Comparison of ENCODE assay signal across 32 cellular contexts in genomic region chr3:140246578-140246977, GRCh38.
"Had no signal": no experiment of that assay in that cellular context is flagged by ENCODE, and none has a peak within 500 bp of the region (broad histone marks: within the 10 kb centered on the region; RNA-seq: fewer than 3 reads in every experiment).

No MANE protein-coding gene starts in this region.

- H3K4me3 Mint-ChIP-seq: activated CD4-positive, alpha-beta memory T cell treated with anti-CD3 and anti-CD28 coated beads, Interleukin-2, amount 10 ng/mL, durations not matched to agents 7 days and 5 days; activated CD4-positive, alpha-beta T cell treated with anti-CD3 and anti-CD28 coated beads, Interleukin-2, amount 10 ng/mL, durations not matched to agents 7 days and 5 days; activated naive CD8-positive, alpha-beta T cell; activated T-cell treated with anti-CD3 and anti-CD28 coated beads, Interleukin-2, amount 50 U/mL, for 4 hours; activated T-helper 17 cell treated with anti-CD3 and anti-CD28 coated beads, Interleukin-2, amount 50 U/mL, for 72 hours; dendritic cell treated with granulocyte-macrophage colony-stimulating factor and Interleukin-4, amounts not matched to agents 40 ng/mL and 50 ng/mL, for 4 days; T-helper 17 cell; T-helper 2 cell treated with Interferon-gamma antibody and Interleukin-4, amounts not matched to agents 5 μg/mL and 100 μg/mL, for 36 hours had no signal

- DNase-seq: activated CD4-positive, alpha-beta memory T cell treated with anti-CD3 and anti-CD28 coated beads, Interleukin-2, amount 10 ng/mL, durations not matched to agents 7 days and 5 days; activated CD4-positive, alpha-beta T cell treated with anti-CD3 and anti-CD28 coated beads for 4 hours; activated CD4-positive, alpha-beta T cell treated with anti-CD3 and anti-CD28 coated beads, Interleukin-2, amount 10 ng/mL, durations not matched to agents 7 days and 5 days; activated CD4-positive, alpha-beta T cell treated with anti-CD3 and anti-CD28 coated beads, Interleukin-2, amount 50 U/mL, for 4 hours; activated CD4-positive, CD25-positive, alpha-beta regulatory T cell; activated CD4-positive, CD25-positive, alpha-beta regulatory T cell treated with anti-CD3 and anti-CD28 coated beads, Interleukin-2, amount 50 U/mL, for 72 hours; activated effector memory CD4-positive, alpha-beta T cell treated with Interleukin-2 at 50 U/mL for 16 hours; activated gamma-delta T cell treated with Interleukin-2 at 50 U/mL for 16 hours; activated naive CD4-positive, alpha-beta T cell treated with anti-CD3 and anti-CD28 coated beads, Interleukin-2, amount 50 U/mL, for 16 hours; activated naive CD4-positive, alpha-beta T cell treated with Interleukin-2 at 50 U/mL for 16 hours; activated T-cell treated with anti-CD3 and anti-CD28 coated beads, Interleukin-2, amount 50 U/mL, for 4 hours; amniotic stem cell; anterior cingulate cortex; body of pancreas; central memory CD4-positive, alpha-beta T cell; cerebellar nuclear complex; dorsolateral prefrontal cortex; effector memory CD4-positive, alpha-beta T cell; erythroblast; foreskin melanocyte; heart right ventricle; T-helper 1 cell; T-helper 17 cell; T1000; WERI-Rb-1 had no signal

- H3K36me3 Mint-ChIP-seq: activated naive CD8-positive, alpha-beta T cell had no signal

- H3K27ac ChIP-seq: body of pancreas, coronary artery, dorsolateral prefrontal cortex, esophagus muscularis mucosa, gastroesophageal sphincter, heart right ventricle, WERI-Rb-1 had no signal

- H3K4me3 ChIP-seq: body of pancreas, coronary artery, dorsolateral prefrontal cortex, esophagus muscularis mucosa, gastroesophageal sphincter, heart right ventricle had no signal

- H3K36me3 ChIP-seq: esophagus muscularis mucosa, gastroesophageal sphincter, heart right ventricle, WERI-Rb-1 had no signal

- H3K27ac Mint-ChIP-seq: activated CD4-positive, alpha-beta memory T cell treated with anti-CD3 and anti-CD28 coated beads, Interleukin-2, amount 10 ng/mL, durations not matched to agents 7 days and 5 days; activated CD4-positive, alpha-beta T cell treated with anti-CD3 and anti-CD28 coated beads, Interleukin-2, amount 10 ng/mL, durations not matched to agents 7 days and 5 days; activated naive CD8-positive, alpha-beta T cell; activated T-helper 17 cell treated with anti-CD3 and anti-CD28 coated beads, Interleukin-2, amount 50 U/mL, for 72 hours; dendritic cell treated with granulocyte-macrophage colony-stimulating factor and Interleukin-4, amounts not matched to agents 40 ng/mL and 50 ng/mL, for 4 days; T-helper 17 cell; T-helper 2 cell treated with Interferon-gamma antibody and Interleukin-4, amounts not matched to agents 5 μg/mL and 100 μg/mL, for 36 hours had no signal

- H3K9me3 Mint-ChIP-seq: activated CD4-positive, alpha-beta memory T cell treated with anti-CD3 and anti-CD28 coated beads, Interleukin-2, amount 10 ng/mL, durations not matched to agents 7 days and 5 days; activated CD4-positive, alpha-beta T cell treated with anti-CD3 and anti-CD28 coated beads, Interleukin-2, amount 10 ng/mL, durations not matched to agents 7 days and 5 days; activated T-cell treated with anti-CD3 and anti-CD28 coated beads, Interleukin-2, amount 50 U/mL, for 4 hours; activated T-helper 17 cell treated with anti-CD3 and anti-CD28 coated beads, Interleukin-2, amount 50 U/mL, for 72 hours; dendritic cell treated with granulocyte-macrophage colony-stimulating factor and Interleukin-4, amounts not matched to agents 40 ng/mL and 50 ng/mL, for 4 days; T-helper 2 cell treated with Interferon-gamma antibody and Interleukin-4, amounts not matched to agents 5 μg/mL and 100 μg/mL, for 36 hours had no signal

- H3K4me1 Mint-ChIP-seq: activated CD4-positive, alpha-beta memory T cell treated with anti-CD3 and anti-CD28 coated beads, Interleukin-2, amount 10 ng/mL, durations not matched to agents 7 days and 5 days; activated CD4-positive, alpha-beta T cell treated with anti-CD3 and anti-CD28 coated beads, Interleukin-2, amount 10 ng/mL, durations not matched to agents 7 days and 5 days; activated T-helper 17 cell treated with anti-CD3 and anti-CD28 coated beads, Interleukin-2, amount 50 U/mL, for 72 hours; T-helper 17 cell had no signal

- H3K9me3 ChIP-seq: body of pancreas, esophagus muscularis mucosa, gastroesophageal sphincter, heart right ventricle had no signal

- H3K27me3 Mint-ChIP-seq: activated CD4-positive, alpha-beta memory T cell treated with anti-CD3 and anti-CD28 coated beads, Interleukin-2, amount 10 ng/mL, durations not matched to agents 7 days and 5 days; activated CD4-positive, alpha-beta T cell treated with anti-CD3 and anti-CD28 coated beads, Interleukin-2, amount 10 ng/mL, durations not matched to agents 7 days and 5 days; dendritic cell treated with granulocyte-macrophage colony-stimulating factor and Interleukin-4, amounts not matched to agents 40 ng/mL and 50 ng/mL, for 4 days; T-helper 17 cell had no signal

- H3K27me3 ChIP-seq: body of pancreas, dorsolateral prefrontal cortex, esophagus muscularis mucosa, gastroesophageal sphincter, heart right ventricle had no signal

- ATAC-seq: activated T-cell treated with anti-CD3 and anti-CD28 coated beads, Interleukin-2, amount 50 U/mL, for 4 hours; activated T-helper 17 cell treated with anti-CD3 and anti-CD28 coated beads, Interleukin-2, amount 50 U/mL, for 72 hours; body of pancreas; gastroesophageal sphincter; heart right ventricle; T-helper 17 cell had no signal
